ENCODE assay signal across 18 cellular contexts in the genomic region with DNA sequence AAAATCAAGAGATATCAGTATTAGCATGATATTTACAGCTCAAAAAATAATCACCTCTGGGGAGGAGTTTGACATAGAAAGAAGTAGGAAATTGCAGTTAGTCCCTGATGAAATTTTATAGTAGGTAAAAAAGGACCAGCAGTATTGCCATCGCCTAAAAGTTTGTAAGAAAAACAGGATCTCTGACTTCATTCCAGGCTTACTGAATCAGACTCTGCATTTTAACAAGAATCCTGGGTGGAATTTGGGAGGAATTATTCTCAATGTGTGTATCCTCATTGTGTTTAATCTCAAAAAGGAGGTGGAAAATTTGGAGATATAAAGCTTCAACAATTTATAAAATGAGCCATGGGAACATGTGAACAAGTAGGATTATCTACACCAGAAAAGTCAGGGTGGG.
"Had no signal": no experiment of that assay in that cellular context is flagged by ENCODE, and none has a peak within 500 bp of the region (broad histone marks: within the 10 kb centered on the region; RNA-seq: fewer than 3 reads in every experiment).

No MANE protein-coding gene starts in this region.

- H3K27me3 Mint-ChIP-seq: activated CD8-positive, alpha-beta T cell treated with anti-CD3 and anti-CD28 coated beads for 36 hours; activated T-helper 17 cell treated with anti-CD3 and anti-CD28 coated beads, Interleukin-2, amount 50 U/mL, for 72 hours had no signal

- H3K9me3 Mint-ChIP-seq: memory B cell had no signal

- H3K4me3 Mint-ChIP-seq: activated CD8-positive, alpha-beta T cell treated with anti-CD3 and anti-CD28 coated beads for 36 hours; activated T-helper 17 cell treated with anti-CD3 and anti-CD28 coated beads, Interleukin-2, amount 50 U/mL, for 72 hours; memory B cell; WTC11 had no signal

- H3K4me3 ChIP-seq: gastroesophageal sphincter, heart right ventricle, prostate gland, right atrium auricular region, thyroid gland, uterus had no signal

- DNase-seq: activated CD4-positive, alpha-beta T cell treated with anti-CD3 and anti-CD28 coated beads for 48 hours; activated CD8-positive, alpha-beta T cell treated with anti-CD3 and anti-CD28 coated beads for 36 hours; activated naive CD4-positive, alpha-beta T cell; activated T-cell treated with anti-CD3 and anti-CD28 coated beads, Interleukin-2, amount 50 U/mL, for 1 hour; aorta; cortex of kidney; effector CD8-positive, alpha-beta T cell; heart right ventricle; stimulated activated CD4-positive, alpha-beta T cell treated with anti-CD3 and anti-CD28 coated beads, Interleukin-2, amount 100 ng/mL, for 24 hours; stimulated activated naive CD4-positive, alpha-beta T cell treated with Interleukin-2 at 50 U/mL for 16 hours; thyroid gland; uterus had no signal

- ATAC-seq: activated CD8-positive, alpha-beta T cell treated with anti-CD3 and anti-CD28 coated beads for 36 hours; activated T-helper 17 cell treated with anti-CD3 and anti-CD28 coated beads, Interleukin-2, amount 50 U/mL, for 72 hours; gastroesophageal sphincter; heart right ventricle; WTC11 had no signal

- H3K27ac Mint-ChIP-seq: activated CD8-positive, alpha-beta T cell treated with anti-CD3 and anti-CD28 coated beads for 36 hours; memory B cell; WTC11 had no signal

- H3K36me3 Mint-ChIP-seq: WTC11 had no signal
